In the genomic region with DNA sequence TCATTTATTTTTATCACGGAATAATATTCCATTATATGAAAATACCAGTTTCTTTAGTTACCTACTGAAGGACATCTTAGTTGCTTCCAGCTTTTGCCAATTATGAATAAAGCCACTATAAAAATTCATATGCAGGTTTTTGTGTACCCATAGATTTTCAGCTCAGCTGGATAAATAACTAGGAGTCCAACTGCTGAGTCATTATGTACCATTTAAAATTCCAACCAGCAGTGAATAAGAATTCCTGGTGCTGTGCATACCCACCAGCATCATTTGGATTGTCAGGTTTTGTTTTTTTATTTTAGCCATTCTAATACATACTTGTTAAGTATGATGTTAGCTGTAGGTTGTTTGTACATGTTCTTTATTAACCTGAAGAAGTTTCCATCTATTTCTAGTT, we compare ENCODE assay signal across 1 cellular context.
A peak's percentile ranks its signal among the peaks of the same experiment; 100 is the strongest.
TF ChIP-seq lines count a peak whose summit lies in the region.

No MANE protein-coding gene starts in this region.

TF ChIP-seq in SK-N-SH treated with all-trans-retinoic acid at 6 μM for 48 hours, 23 proteins besides CTCF, POLR2A, EP300 and RAD21:
- TF ChIP-seq CREB5 (CRISPR knock-in tag; IDR thresholded peaks at IDR 0.05; ENCODE audit: low read depth): no peak
- TF ChIP-seq ISL1 (CRISPR knock-in tag; IDR thresholded peaks at IDR 0.05): peak; percentile 32; the same call in 1 of the 2 replicates
